23 cellular contexts compared by ENCODE assay signal in genomic region chr1:230077011-230077410, GRCh38. TPM values are rescaled to one million over a fixed set of nuclear protein-coding genes. Genes with fewer than 3 reads are reported as not detected.
DNase-seq lines count a peak whose midpoint lies in the region; ATAC-seq, FAIRE-seq and TF ChIP-seq lines count a peak whose summit lies in the region.
"Had no signal": no experiment of that assay in that cellular context is flagged by ENCODE, and none has a peak within 500 bp of the region (broad histone marks: within the 10 kb centered on the region; RNA-seq: fewer than 3 reads in every experiment).

No MANE protein-coding gene starts in this region.

- H3K4me2 ChIP-seq in A549: peak overlapping the region; percentile 50; the same call in 2 of the 3 replicates
- H3K4me2 ChIP-seq in osteoblast (ENCODE audit: insufficient read depth, low read length): peak overlapping the region; percentile 31

- TF ChIP-seq EP300 in A549 (IDR thresholded peaks at IDR 0.05): no peak

- H3K36me3 ChIP-seq in SJSA1 (no peaks in the 10 kb centered on the region), osteoblast (ENCODE audit: insufficient read depth, low read length) (no peaks in the 10 kb centered on the region), MG63 (peaks cover 25% of the 10 kb centered on the region)
- H3K36me3 ChIP-seq: adrenal gland, cardiac muscle cell, HAP-1 had no signal

- H3K27ac ChIP-seq in A549 (peak overlapping the region; percentile 29 to 69), SJSA1 (peak overlapping the region; percentile 73), osteoblast (ENCODE audit: low read depth, low read length) (peak overlapping the region; percentile 91)
- H3K27ac ChIP-seq: cardiac muscle cell, SJCRH30 had no signal

- H2AFZ ChIP-seq in osteoblast (ENCODE audit: low read length): no peak overlapping the region

- H4K20me1 ChIP-seq in osteoblast (ENCODE audit: insufficient read depth, low read length): peaks cover 33% of the 10 kb centered on the region

- no peak for TF ChIP-seq CTCF in A549 (IDR thresholded peaks at IDR 0.05)
- TF ChIP-seq CTCF in osteoblast (IDR thresholded peaks at IDR 0.05; ENCODE audit: extremely low read depth, low read depth, low read length): no peak

- H3K9me3 ChIP-seq in A549: no peaks in the 10 kb centered on the region
- no peaks in the 10 kb centered on the region for H3K9me3 ChIP-seq in SJSA1 (replicated peaks)
- H3K9me3 ChIP-seq in osteoblast (ENCODE audit: low read depth, low read length): no peaks in the 10 kb centered on the region
- H3K9me3 ChIP-seq in MG63: no peaks in the 10 kb centered on the region
- H3K9me3 ChIP-seq: adrenal gland, HAP-1, SJCRH30 had no signal

- CTCF ChIA-PET in A549 (lab: Yijun Ruan, JAX): interaction anchor here (1.4 kb wide), 1 partner anchor 27 kb away, joined by 4 read pairs; no protein-coding TSS in a partner anchor

- H3K4me3 ChIP-seq in A549 (no peak overlapping the region), SJSA1 (no peak overlapping the region), osteoblast (ENCODE audit: insufficient read depth, low read length) (no peak overlapping the region), MG63 (no peak overlapping the region)
- H3K4me3 ChIP-seq: adrenal gland, cardiac muscle cell, HAP-1, SJCRH30 had no signal

- DNase-seq in activated CD4-positive, CD25-positive, alpha-beta regulatory T cell treated with anti-CD3 and anti-CD28 coated beads, Interleukin-2, amount 50 U/mL, for 72 hours: no peak
- no peak for DNase-seq in A549 (ENCODE audit: low read depth in 1 of 2, low spot score in 1 of 2)
- no peak for DNase-seq in SJSA1 (ENCODE audit: low read depth in 1 of 2, low spot score in 2 of 2)
- DNase-seq in osteoblast (ENCODE audit: insufficient read length, low spot score, missing footprints): no peak
- DNase-seq in COR-L47 (lab: John Stamatoyannopoulos, UW): no peak
- DNase-seq in MG63: no peak
- DNase-seq in erythroblast (lab: John Stamatoyannopoulos, UW): no peak
- DNase-seq: MM.1S; NCI-H146; NCI-H2171 treated with DMSO at 0.1 percent for 48 hours; NCI-H526 treated with DMSO at 0.1 percent for 48 hours; nucleus accumbens; SJCRH30; stimulated activated naive CD4-positive, alpha-beta T cell had no signal

- ATAC-seq in activated CD4-positive, CD25-positive, alpha-beta regulatory T cell treated with anti-CD3 and anti-CD28 coated beads, Interleukin-2, amount 50 U/mL, for 24 hours: peak; percentile 21 to 36
- ATAC-seq in A549: no peak
- ATAC-seq: HepG2, WTC11 had no signal

- H3K27me3 ChIP-seq in SJSA1 (replicated peaks) (no peaks in the 10 kb centered on the region), osteoblast (ENCODE audit: insufficient read depth, low read length) (no peaks in the 10 kb centered on the region), MG63 (no peaks in the 10 kb centered on the region)
- H3K27me3 ChIP-seq: adrenal gland, cardiac muscle cell, SJCRH30 had no signal

- peaks cover 62% of the 10 kb centered on the region for H3K4me1 ChIP-seq in A549
- H3K4me1 ChIP-seq in SJSA1 (replicated peaks): peaks cover 52% of the 10 kb centered on the region
- H3K4me1 ChIP-seq in osteoblast (ENCODE audit: insufficient read depth, low read length): peaks cover 49% of the 10 kb centered on the region

- H3K79me2 ChIP-seq in osteoblast (ENCODE audit: insufficient read depth, low read length): peaks cover 99% of the 10 kb centered on the region

- POLR2A ChIA-PET in A549 (lab: Yijun Ruan, JAX): no interaction called here

- TF ChIP-seq RAD21 in A549 (conservative IDR thresholded peaks at IDR 0.05 in 1 of 2, IDR thresholded peaks at IDR 0.05 in 1 of 2): no peak

- TF ChIP-seq POLR2A in A549 (IDR thresholded peaks at IDR 0.05; ENCODE audit: low read length) (no peak), erythroblast (IDR thresholded peaks at IDR 0.05; ENCODE audit: low read length) (no peak)

- WGBS in A549 (ENCODE audit: missing lambda C conversion rate): 92% methylated on average over 3 of the region's 3 CpGs

- FAIRE-seq in A549 (lab: Jason Lieb, UNC): no peak
- FAIRE-seq: A204.1, endothelial cell of umbilical vein, GM12891, HepG2 had no signal

TF ChIP-seq in A549, 52 proteins besides CTCF, POLR2A, EP300 and RAD21:
- TF ChIP-seq POLR2AphosphoS2 (conservative IDR thresholded peaks at IDR 0.05; ENCODE audit: low read length): no peak
- TF ChIP-seq BHLHE40 (IDR thresholded peaks at IDR 0.05; ENCODE audit: low read depth, low read length): no peak
- no peak for TF ChIP-seq HOXB13 (CRISPR knock-in tag; IDR thresholded peaks at IDR 0.05; ENCODE audit: low read depth)
- TF ChIP-seq USF2 (IDR thresholded peaks at IDR 0.05): no peak
- no peak for TF ChIP-seq ZC3H11A (IDR thresholded peaks at IDR 0.05)
- TF ChIP-seq BCL3 (IDR thresholded peaks at IDR 0.05): no peak
- no peak for TF ChIP-seq PHF8 (IDR thresholded peaks at IDR 0.05; ENCODE audit: borderline replicate concordance, low read depth)
- no peak for TF ChIP-seq RARB (CRISPR knock-in tag; IDR thresholded peaks at IDR 0.05)
- TF ChIP-seq PBX3 (IDR thresholded peaks at IDR 0.05): no peak
- no peak for TF ChIP-seq SREBF2 (IDR thresholded peaks at IDR 0.05)
- TF ChIP-seq JUN (IDR thresholded peaks at IDR 0.05): no peak
- no peak for TF ChIP-seq TFCP2L1 (CRISPR knock-in tag; IDR thresholded peaks at IDR 0.05)
- no peak for TF ChIP-seq ESRRA (IDR thresholded peaks at IDR 0.05; ENCODE audit: borderline replicate concordance, low read length)
- TF ChIP-seq CHD4 (IDR thresholded peaks at IDR 0.05; ENCODE audit: borderline replicate concordance): no peak
- TF ChIP-seq MYC (IDR thresholded peaks at IDR 0.05; ENCODE audit: borderline replicate concordance, low read length): no peak

RNA-seq across cellular contexts. Expression of gene GALNT2, which starts 10.0 kb away (rescaled TPM):
- polyA plus RNA-seq in A549 (2011; rRNA removed): 57.5 and 66.9 TPM in 2 replicates
- polyA plus RNA-seq in A549 (2012; cell fraction: cytosol; rRNA removed): 83.3 and 105 TPM in 2 replicates
- 194 and 199 TPM in 2 replicates for polyA plus RNA-seq in A549 (2012; cell fraction: nucleus; rRNA removed)
- polyA plus RNA-seq in A549 (2017; fragmentation: RNase III; extraction: RNeasy Plus Mini Kit Qiagen cat#74134 plus additional on column Dnase treatment): 111 to 115 TPM (median 114 TPM) in 3 replicates
- polyA minus RNA-seq in A549 (2011; rRNA and poly(A)+ RNA removed): 50.1 and 58.6 TPM in 2 replicates
- total RNA-seq in SJSA1 (2014; rRNA removed; shearing (Covaris generic)): 54.6 and 62.5 TPM in 2 replicates
- total RNA-seq in osteoblast: 81.9 and 83.2 TPM in 2 replicates
- total RNA-seq in MG63 (2014; rRNA removed; shearing (Covaris generic); ENCODE audit: low replicate concordance): 107 and 149 TPM in 2 replicates

Comparison
In these comparisons a context has a peak if more than half of its experiments do, and no peak if none do; other contexts are left out.
1. ATAC-seq: peak in activated CD4-positive, CD25-positive, alpha-beta regulatory T cell treated with anti-CD3 and anti-CD28 coated beads, Interleukin-2, amount 50 U/mL, for 24 hours (2 of 2); none in A549 (0 of 2).
2. Peak in every context shown above with its lines, with median percentiles within 50 percentile points of each other: H3K27ac ChIP-seq.